8 cellular contexts compared by ENCODE assay signal in genomic region chr5:4941957-4942830, GRCh38.
DNase-seq lines count a peak whose midpoint lies in the region; ATAC-seq and TF ChIP-seq lines count a peak whose summit lies in the region.

No MANE protein-coding gene starts in this region.

- H3K4me3 ChIP-seq in Loucy (ENCODE audit: low read length, poor library complexity, severe bottlenecking) = no peak overlapping the region
- no peak overlapping the region for H3K4me3 ChIP-seq in esophagus squamous epithelium

- H3K27me3 ChIP-seq in Loucy (ENCODE audit: insufficient read depth, low read length, poor library complexity, severe bottlenecking) (no peaks in the 10 kb centered on the region), esophagus squamous epithelium (no peaks in the 10 kb centered on the region)

- H3K9me3 ChIP-seq in Loucy (ENCODE audit: insufficient read depth, low read depth, low read length) (no peaks in the 10 kb centered on the region), esophagus squamous epithelium (no peaks in the 10 kb centered on the region)

- intact Hi-C loops in esophagus squamous epithelium (cut with DNase I) = no loop called here
- intact Hi-C loops in sciatic nerve (cut with DNase I) = no loop called here

- DNase-seq in activated T-cell treated with anti-CD3 and anti-CD28 coated beads for 48 hours (ENCODE audit: low read depth) = peak; percentile 7
- DNase-seq in activated T-cell treated with anti-CD3 and anti-CD28 coated beads, Interleukin-2, amount 50 U/mL, for 1 hour = no peak
- no peak for DNase-seq in esophagus squamous epithelium (lab: John Stamatoyannopoulos, UW)
- DNase-seq in sciatic nerve (ENCODE audit: low spot score) = peak; percentile 66
- DNase-seq in DMS114 treated with DMSO at 0.1 percent for 48 hours (lab: John Stamatoyannopoulos, UW; ENCODE audit: unreplicated experiment) = no peak
- no peak for DNase-seq in T1000 (lab: John Stamatoyannopoulos, UW)

- H3K9me2 ChIP-seq in Loucy (replicated peaks; ENCODE audit: low read depth, low read length) = no peaks in the 10 kb centered on the region

- peak; percentile 78 for ATAC-seq in sciatic nerve
- ATAC-seq in GM21367 (IDR thresholded peaks at IDR 0.05; ENCODE audit: unreplicated experiment) = no peak

- TF ChIP-seq CTCF in Loucy (conservative IDR thresholded peaks at IDR 0.05; ENCODE audit: low read length) (peak; percentile 82), esophagus squamous epithelium (IDR thresholded peaks at IDR 0.05) (peak; percentile 16 to 70 (median 59))

- no peaks in the 10 kb centered on the region for H3F3A ChIP-seq in Loucy (ENCODE audit: low read depth)

- H3K27ac ChIP-seq in esophagus squamous epithelium = no peak overlapping the region

- 34 to 39% methylated on average over 15 to 19 of the region's 33 CpGs for WGBS in esophagus squamous epithelium, 2 donors

- no peak overlapping the region for H2AFZ ChIP-seq in Loucy (ENCODE audit: low read length)

- no peak overlapping the region for H3K9ac ChIP-seq in Loucy (ENCODE audit: low read depth, low read length, poor library complexity, severe bottlenecking)

- H3K4me2 ChIP-seq in Loucy (ENCODE audit: low read depth, low read length, poor library complexity, severe bottlenecking) = no peak overlapping the region

- no peaks in the 10 kb centered on the region for H3K4me1 ChIP-seq in Loucy (ENCODE audit: insufficient read depth, low read length, poor library complexity, severe bottlenecking)
- no peaks in the 10 kb centered on the region for H3K4me1 ChIP-seq in esophagus squamous epithelium

- H3K79me2 ChIP-seq in Loucy (ENCODE audit: insufficient read depth, low read length) = no peaks in the 10 kb centered on the region

- H3K36me3 ChIP-seq in Loucy (ENCODE audit: insufficient read depth, low read length) (no peaks in the 10 kb centered on the region), esophagus squamous epithelium (no peaks in the 10 kb centered on the region)

- TF ChIP-seq POLR2A in esophagus squamous epithelium (IDR thresholded peaks at IDR 0.05) = no peak

- H4K20me1 ChIP-seq in Loucy (ENCODE audit: insufficient read depth, low read length, poor library complexity, severe bottlenecking) = no peaks in the 10 kb centered on the region

Comparison
In these comparisons a context has a peak if more than half of its experiments do, and no peak if none do; other contexts are left out.
1. DNase-seq: peak in activated T-cell treated with anti-CD3 and anti-CD28 coated beads for 48 hours (single experiment) and sciatic nerve (single experiment); none in activated T-cell treated with anti-CD3 and anti-CD28 coated beads, Interleukin-2, amount 50 U/mL, for 1 hour (single experiment), esophagus squamous epithelium (single experiment), DMS114 treated with DMSO at 0.1 percent for 48 hours (single experiment) and T1000 (single experiment).